20 cellular contexts compared by ENCODE assay signal in the genomic region with DNA sequence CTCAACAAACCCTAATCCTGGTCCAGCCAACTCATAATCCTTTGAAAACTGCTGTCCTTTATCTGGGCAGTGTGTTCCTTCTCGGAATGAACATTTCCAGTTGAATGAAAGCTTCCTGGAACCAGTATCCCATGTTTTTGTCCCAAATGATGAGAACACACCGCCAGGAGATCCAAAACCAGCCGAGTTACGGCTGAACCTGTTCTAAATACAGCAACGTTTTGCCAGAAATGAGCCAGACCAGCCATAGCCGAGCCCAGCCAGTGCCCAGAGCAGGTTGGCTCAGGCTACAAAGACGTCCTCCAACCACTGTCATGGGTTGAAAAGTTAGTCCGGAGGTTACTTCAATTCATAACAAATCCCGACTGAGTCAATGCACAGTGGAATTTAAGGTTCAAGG.
"Had no signal": no experiment of that assay in that cellular context is flagged by ENCODE, and none has a peak within 500 bp of the region (broad histone marks: within the 10 kb centered on the region; RNA-seq: fewer than 3 reads in every experiment).

No MANE protein-coding gene starts in this region.

- H3K9me3 ChIP-seq: lower lobe of right lung, ovary, right lobe of liver, thoracic aorta, upper lobe of right lung, uterus had no signal

- H3K36me3 ChIP-seq: heart right ventricle, lower lobe of right lung, ovary, right lobe of liver, thoracic aorta, tibial nerve, upper lobe of right lung, uterus had no signal

- ATAC-seq: foreskin keratinocyte; left ventricle myocardium superior; lower lobe of right lung; right lobe of liver; stimulated activated effector memory CD8-positive, alpha-beta T cell treated with anti-CD3 and anti-CD28 coated beads, Interleukin-12 subunit alpha, Interleukin-12 subunit beta, amount 100 ng/mL, for 72 hours; upper lobe of right lung had no signal

- H3K4me1 ChIP-seq: foreskin keratinocyte, right lobe of liver, upper lobe of right lung, uterus had no signal

- H3K27me3 ChIP-seq: foreskin keratinocyte, ovary, right lobe of liver, uterus had no signal

- DNase-seq: dermis blood vessel endothelial cell; effector memory CD4-positive, alpha-beta T cell; foreskin keratinocyte; glutamatergic neuron; heart right ventricle; left ventricle myocardium superior; lower lobe of right lung; natural killer cell; occipital lobe; ovary; right lobe of liver; stimulated activated CD4-positive, alpha-beta T cell treated with anti-CD3 and anti-CD28 coated beads, Interleukin-2, amount 100 ng/mL, for 24 hours; stimulated activated CD4-positive, alpha-beta T cell treated with anti-CD3 and anti-CD28 coated beads, Interleukin-4, amount 100 ng/mL, for 24 hours; stimulated activated naive CD4-positive, alpha-beta T cell treated with Interleukin-2 at 50 U/mL for 16 hours; upper lobe of right lung; uterus had no signal

- H3K27ac ChIP-seq: coronary artery, foreskin keratinocyte, heart right ventricle, lower lobe of right lung, ovary, right lobe of liver, thoracic aorta, tibial nerve, upper lobe of right lung, uterus had no signal

- H3K4me3 ChIP-seq: coronary artery, heart right ventricle, lower lobe of right lung, ovary, right lobe of liver, thoracic aorta, tibial nerve, upper lobe of right lung, uterus had no signal
